In genomic region chr5:140639093-140639821, GRCh38 we compare ENCODE assay signal across 8 cellular contexts. TPM values are rescaled to one million over a fixed set of nuclear protein-coding genes. Genes with fewer than 3 reads are reported as not detected.
DNase-seq lines count a peak whose midpoint lies in the region; ATAC-seq and TF ChIP-seq lines count a peak whose summit lies in the region.

Gene TMCO6, plus strand, starts transcription at chr5:140639451. Its CDS starts 77 bp downstream, at chr5:140639528.

- H3K36me3 Mint-ChIP-seq in CD4-positive, alpha-beta T cell (ENCODE audit: low read depth) = peaks cover 32% of the 10 kb centered on the region
- peaks cover 28% of the 10 kb centered on the region for H3K36me3 Mint-ChIP-seq in activated CD4-positive, alpha-beta memory T cell treated with anti-CD3 and anti-CD28 coated beads, Interleukin-2, amount 10 ng/mL, durations not matched to agents 7 days and 5 days (ENCODE audit: low read depth)

- CTCF ChIA-PET in CD4-positive, alpha-beta T cell (lab: Charles Lee) = interaction anchor here (0.6 to 2.3 kb wide), 9 partner anchors 9 to 295 kb away, joined by 3 to 22 read pairs (median 3); partner anchors contain the start of genes EIF4EBP3, HARS1, HARS2 and IK
- CTCF ChIA-PET in activated CD4-positive, alpha-beta memory T cell treated with anti-CD3 and anti-CD28 coated beads, Interleukin-2, amount 10 ng/mL, durations not matched to agents 7 days and 5 days (lab: Charles Lee) = interaction anchor here (0.7 to 2.9 kb wide), 15 partner anchors 8 to 287 kb away, joined by 3 to 20 read pairs (median 3); partner anchors contain the start of genes EIF4EBP3, IK, NDUFA2 and SRA1

- peaks cover 33% of the 10 kb centered on the region for H3K4me1 Mint-ChIP-seq in CD4-positive, alpha-beta T cell (ENCODE audit: low read depth)
- peaks cover 48% of the 10 kb centered on the region for H3K4me1 Mint-ChIP-seq in activated CD4-positive, alpha-beta memory T cell treated with anti-CD3 and anti-CD28 coated beads, Interleukin-2, amount 10 ng/mL, durations not matched to agents 7 days and 5 days

- H3K36me3 ChIP-seq in duodenal mucosa (ENCODE audit: control insufficient read depth in 1 of 2, insufficient read depth in 2 of 2, low read length in 2 of 2) (peaks cover 6 to 25% of the 10 kb centered on the region in 2 donors), lower lobe of right lung (peaks cover 25% of the 10 kb centered on the region)

- H3K27me3 Mint-ChIP-seq in CD4-positive, alpha-beta T cell = no peaks in the 10 kb centered on the region
- H3K27me3 Mint-ChIP-seq in activated CD4-positive, alpha-beta memory T cell treated with anti-CD3 and anti-CD28 coated beads, Interleukin-2, amount 10 ng/mL, durations not matched to agents 7 days and 5 days = no peaks in the 10 kb centered on the region

- no peaks in the 10 kb centered on the region for H3K9me3 Mint-ChIP-seq in CD4-positive, alpha-beta T cell
- no peaks in the 10 kb centered on the region for H3K9me3 Mint-ChIP-seq in activated CD4-positive, alpha-beta memory T cell treated with anti-CD3 and anti-CD28 coated beads, Interleukin-2, amount 10 ng/mL, durations not matched to agents 7 days and 5 days

- H3K4me3 ChIP-seq in duodenal mucosa (ENCODE audit: low read depth in 1 of 2, low read length in 2 of 2) = peak within 1 kb of the TSS; percentile 78 to 82
- peak within 1 kb of the TSS; percentile 91 for H3K4me3 ChIP-seq in lower lobe of right lung

- H3K27ac ChIP-seq in CD4-positive, alpha-beta T cell (ENCODE audit: low read depth, low read length) = peak within 1 kb of the TSS; percentile 77
- H3K27ac ChIP-seq in duodenal mucosa (ENCODE audit: low read depth, low read length) (peak within 1 kb of the TSS; percentile 75), lower lobe of right lung (peak within 1 kb of the TSS; percentile 84)

- POLR2A ChIA-PET in CD4-positive, alpha-beta T cell (lab: Charles Lee) = interaction anchor here (0.6 to 2.4 kb wide), 11 partner anchors 8 to 238 kb away, joined by 3 to 48 read pairs (median 5); partner anchors contain the start of genes ANKHD1, APBB3, EIF4EBP3 and IK
- POLR2A ChIA-PET in activated CD4-positive, alpha-beta memory T cell treated with anti-CD3 and anti-CD28 coated beads, Interleukin-2, amount 10 ng/mL, durations not matched to agents 7 days and 5 days (lab: Charles Lee) = interaction anchor here (0.6 to 2.8 kb wide), 14 partner anchors 8 to 238 kb away, joined by 3 to 23 read pairs (median 6); partner anchors contain the start of genes ANKHD1, APBB3, EIF4EBP3 and HARS1

- peak; percentile 94 to 98 (median 96) for DNase-seq in CD4-positive, alpha-beta T cell
- DNase-seq in HK-2 (ENCODE audit: unreplicated experiment) = peak; percentile 90
- peak; percentile 86 for DNase-seq in NCI-H82 treated with DMSO at 0.1 percent for 48 hours (lab: John Stamatoyannopoulos, UW; ENCODE audit: unreplicated experiment)
- peak; percentile 97 for DNase-seq in activated CD4-positive, alpha-beta memory T cell treated with anti-CD3 and anti-CD28 coated beads, Interleukin-2, amount 10 ng/mL, durations not matched to agents 7 days and 5 days
- peak; percentile 99 for DNase-seq in lower lobe of right lung
- peak; percentile 94 to 98 (median 97) for DNase-seq in stimulated activated CD4-positive, alpha-beta T cell treated with anti-CD3 and anti-CD28 coated beads, TNF-alpha, amount 100 ng/mL, for 24 hours (ENCODE audit: low read depth in 3 of 3)

- TF ChIP-seq CTCF in CD4-positive, alpha-beta T cell (IDR thresholded peaks at IDR 0.05) = peak; percentile 76
- peak; percentile 72 for TF ChIP-seq CTCF in lower lobe of right lung (IDR thresholded peaks at IDR 0.05)

- no peaks in the 10 kb centered on the region for H3K27me3 ChIP-seq in CD4-positive, alpha-beta T cell (ENCODE audit: control insufficient read depth, insufficient read depth, low read length)
- no peaks in the 10 kb centered on the region for H3K27me3 ChIP-seq in duodenal mucosa (ENCODE audit: control insufficient read depth in 1 of 2, insufficient read depth in 2 of 2, low read length in 2 of 2)
- no peaks in the 10 kb centered on the region for H3K27me3 ChIP-seq in lower lobe of right lung (ENCODE audit: low read depth)

- peak within 1 kb of the TSS; percentile 92 for H3K4me3 Mint-ChIP-seq in CD4-positive, alpha-beta T cell
- peak within 1 kb of the TSS; percentile 97 for H3K4me3 Mint-ChIP-seq in activated CD4-positive, alpha-beta memory T cell treated with anti-CD3 and anti-CD28 coated beads, Interleukin-2, amount 10 ng/mL, durations not matched to agents 7 days and 5 days

- H3K27ac Mint-ChIP-seq in CD4-positive, alpha-beta T cell = peak within 1 kb of the TSS; percentile 93
- H3K27ac Mint-ChIP-seq in activated CD4-positive, alpha-beta memory T cell treated with anti-CD3 and anti-CD28 coated beads, Interleukin-2, amount 10 ng/mL, durations not matched to agents 7 days and 5 days = peak within 1 kb of the TSS; percentile 89

- H3K4me1 ChIP-seq in duodenal mucosa (ENCODE audit: control insufficient read depth in 1 of 2, insufficient read depth in 2 of 2, low read length in 2 of 2) (peaks cover 5 to 12% of the 10 kb centered on the region in 2 donors), lower lobe of right lung (peaks cover 34% of the 10 kb centered on the region)

- peak; percentile 98 for ATAC-seq in CD4-positive, alpha-beta T cell (ENCODE audit: poor library complexity)
- ATAC-seq in GM19438 (IDR thresholded peaks at IDR 0.05; ENCODE audit: low read depth, unreplicated experiment) (peak; percentile 88), lower lobe of right lung (peak; percentile 99)

- H3K9me3 ChIP-seq in CD4-positive, alpha-beta T cell (ENCODE audit: control insufficient read depth, low read length) = no peaks in the 10 kb centered on the region
- H3K9me3 ChIP-seq in duodenal mucosa (ENCODE audit: control insufficient read depth in 1 of 2, low read length in 2 of 2) (no peaks in the 10 kb centered on the region), lower lobe of right lung (no peaks in the 10 kb centered on the region)

- intact Hi-C loops in CD4-positive, alpha-beta T cell (cut with DNase I, micrococcal nuclease) = loop anchor here (1.0 to 10.0 kb wide), 10 partner anchors 8 to 534 kb away; partner anchors contain the start of genes APBB3 (in 2 of the 2), EIF4EBP3 (in 2 of the 2), SLC35A4 (in 2 of the 2) and ANKHD1 (in 1 of the 2)
- intact Hi-C loops in lower lobe of right lung (cut with DNase I) = loop anchor here (10.0 kb wide), 1 partner anchor 74 kb away; the partner anchor contains the start of genes APBB3 and SLC35A4

- H3K9ac ChIP-seq in duodenal mucosa (ENCODE audit: low read depth in 1 of 2, low read length in 2 of 2) = peak within 1 kb of the TSS; percentile 65 to 87

RNA-seq across cellular contexts. Expression of gene TMCO6, which starts in this region (rescaled TPM):
- 10 to 100 TPM; 20.9 to 21.1 TPM for total RNA-seq in CD4-positive, alpha-beta T cell
- 10 to 100 TPM; 28.9 to 29.0 TPM for total RNA-seq in activated CD4-positive, alpha-beta memory T cell treated with anti-CD3 and anti-CD28 coated beads, Interleukin-2, amount 10 ng/mL, durations not matched to agents 7 days and 5 days
- 12.3 TPM for total RNA-seq in lower lobe of right lung

Comparison
In these comparisons a context has a peak if more than half of its experiments do, and no peak if none do; other contexts are left out.
1. Peak in every context shown above with its lines: DNase-seq, ATAC-seq, H3K4me3 ChIP-seq and H3K27ac ChIP-seq.